In the genomic region with DNA sequence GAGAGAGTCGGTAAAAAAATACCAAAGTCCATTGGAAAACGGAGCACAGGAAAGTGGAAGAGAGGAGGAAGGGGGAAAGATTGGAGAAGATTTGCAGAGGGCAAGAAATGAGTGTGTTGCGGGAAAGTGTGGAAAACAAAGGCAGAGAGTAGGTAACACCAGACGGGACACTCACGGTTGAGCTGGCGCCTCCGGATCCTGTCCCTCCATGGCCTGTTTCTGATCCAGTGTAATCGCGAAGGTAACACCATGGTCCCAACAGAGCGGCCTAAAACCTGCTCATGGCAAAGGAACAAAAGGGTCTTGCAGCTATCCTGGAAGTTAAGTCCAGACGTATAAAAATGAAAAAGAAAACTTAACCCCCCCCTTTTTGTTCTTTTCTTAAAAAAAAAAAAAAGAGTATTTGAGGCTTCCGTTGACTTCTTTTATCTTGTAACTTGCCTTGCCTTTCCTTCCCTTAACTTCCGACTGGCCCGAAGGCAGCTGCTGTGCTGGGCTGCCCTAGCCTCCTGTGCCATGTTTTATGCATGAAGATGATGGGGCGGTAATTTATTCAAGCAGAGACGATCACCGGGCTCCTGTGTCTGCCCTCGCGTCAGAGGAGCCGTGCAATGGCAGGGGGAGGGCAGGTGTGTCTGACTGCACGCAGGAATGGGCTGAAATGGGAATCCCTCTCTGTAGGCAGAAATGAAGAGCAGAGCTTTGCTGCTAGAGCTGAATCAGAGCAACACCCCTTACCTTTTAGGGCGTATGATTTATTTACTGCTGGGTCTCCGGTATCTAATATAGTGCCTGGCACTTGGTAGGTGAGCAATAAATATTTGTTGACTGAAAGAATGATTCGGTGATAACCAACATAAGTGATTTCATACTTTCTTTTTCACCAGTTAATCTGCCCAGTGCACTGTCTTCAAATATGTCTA, we compare ENCODE assay signal across 9 cellular contexts.
DNase-seq lines count a peak whose midpoint lies in the region; ATAC-seq and TF ChIP-seq lines count a peak whose summit lies in the region.
"Had no signal": no experiment of that assay in that cellular context is flagged by ENCODE, and none has a peak within 500 bp of the region (broad histone marks: within the 10 kb centered on the region; RNA-seq: fewer than 3 reads in every experiment).

No MANE protein-coding gene starts in this region.

- no peak for TF ChIP-seq CTCF in CD4-positive, alpha-beta T cell (IDR thresholded peaks at IDR 0.05)
- TF ChIP-seq CTCF in GM23338 (conservative IDR thresholded peaks at IDR 0.05; ENCODE audit: low read depth in 2 of 2) (no peak), upper lobe of left lung (IDR thresholded peaks at IDR 0.05) (no peak)

- H4K20me1 ChIP-seq in GM23338 (replicated peaks; ENCODE audit: insufficient read depth) = no peaks in the 10 kb centered on the region

- WGBS in upper lobe of left lung, 2 donors = 67 to 68% methylated on average over 24 of the region's 24 CpGs

- TF ChIP-seq POLR2A in upper lobe of left lung (IDR thresholded peaks at IDR 0.05) = no peak

- no peak overlapping the region for H3K4me2 ChIP-seq in GM23338

- peak overlapping the region; percentile 96 for H3K27ac Mint-ChIP-seq in CD4-positive, alpha-beta T cell
- H3K27ac Mint-ChIP-seq in GM23338 (no peak overlapping the region), T-helper 17 cell (peak overlapping the region; percentile 100)
- peak overlapping the region; percentile 95 to 99 for H3K27ac Mint-ChIP-seq in effector memory CD8-positive, alpha-beta T cell

- no peaks in the 10 kb centered on the region for H3K4me1 ChIP-seq in GM23338 (ENCODE audit: insufficient read depth)
- H3K4me1 ChIP-seq in upper lobe of left lung = peaks cover 0 to 3% (median 0%) of the 10 kb centered on the region in 4 donors

- H3K27me3 ChIP-seq in CD4-positive, alpha-beta T cell (ENCODE audit: control insufficient read depth, insufficient read depth, low read length) = no peaks in the 10 kb centered on the region
- no peaks in the 10 kb centered on the region for H3K27me3 ChIP-seq in GM23338 (ENCODE audit: insufficient read depth)
- H3K27me3 ChIP-seq in upper lobe of left lung = no peaks in the 10 kb centered on the region

- CTCF ChIA-PET in CD4-positive, alpha-beta T cell (lab: Charles Lee) = interaction anchor here (0.7 to 3.8 kb wide), 11 partner anchors 11 to 235 kb away, joined by 3 to 34 read pairs (median 5); no protein-coding TSS in a partner anchor

- no peak overlapping the region for H3K4me3 ChIP-seq in GM23338
- H3K4me3 ChIP-seq in upper lobe of left lung = peak overlapping the region in 3 of 4 donors; percentile 16 to 27 (median 16)
- H3K4me3 ChIP-seq: lung had no signal

- no peaks in the 10 kb centered on the region; the same call in 1 of the 2 replicates for H3K9me2 ChIP-seq in GM23338 (ENCODE audit: insufficient read depth)

- TF ChIP-seq EP300 in upper lobe of left lung (IDR thresholded peaks at IDR 0.05) = no peak

- peak overlapping the region; percentile 92 for H3K4me3 Mint-ChIP-seq in CD4-positive, alpha-beta T cell
- H3K4me3 Mint-ChIP-seq in GM23338 (no peak overlapping the region), T-helper 17 cell (peak overlapping the region; percentile 100)
- peak overlapping the region; percentile 94 to 100 for H3K4me3 Mint-ChIP-seq in effector memory CD8-positive, alpha-beta T cell

- peaks cover 56% of the 10 kb centered on the region for H3K4me1 Mint-ChIP-seq in CD4-positive, alpha-beta T cell (ENCODE audit: low read depth)
- peaks cover 12% of the 10 kb centered on the region for H3K4me1 Mint-ChIP-seq in GM23338
- peaks cover 67% of the 10 kb centered on the region for H3K4me1 Mint-ChIP-seq in T-helper 17 cell
- peaks cover 43 to 56% of the 10 kb centered on the region in 2 donors for H3K4me1 Mint-ChIP-seq in effector memory CD8-positive, alpha-beta T cell (ENCODE audit: low read depth in 2 of 2)

- no peaks in the 10 kb centered on the region for H3F3A ChIP-seq in GM23338 (replicated peaks; ENCODE audit: low read depth)

- H3K36me3 ChIP-seq in GM23338 (ENCODE audit: insufficient read depth) (no peaks in the 10 kb centered on the region), upper lobe of left lung (no peaks in the 10 kb centered on the region)

- POLR2A ChIA-PET in CD4-positive, alpha-beta T cell (lab: Charles Lee) = interaction anchor here (0.6 to 3.3 kb wide), 17 partner anchors 9 to 185 kb away, joined by 3 to 53 read pairs (median 4); partner anchors contain the start of gene RIPOR2

- peak in 9 of 10 experiments; percentile 27 to 59 (median 49) for DNase-seq in CD4-positive, alpha-beta T cell
- DNase-seq in GM23338 (ENCODE audit: low spot score) (peak; percentile 38), T-helper 17 cell (peak; percentile 34 to 58 (median 41)), upper lobe of left lung (peak; percentile 12 to 25), foreskin melanocyte (no peak), globus pallidus (ENCODE audit: low spot score) (no peak), NCI-H446 (lab: John Stamatoyannopoulos, UW) (no peak)
- peak; percentile 31 to 46 (median 36) for DNase-seq in effector memory CD8-positive, alpha-beta T cell

- ATAC-seq in CD4-positive, alpha-beta T cell (ENCODE audit: poor library complexity) = peak; percentile 73
- ATAC-seq in GM23338 (peak; percentile 71), T-helper 17 cell (peak; percentile 71), upper lobe of left lung (ENCODE audit: low FRiP score in 2 of 2) (no peak)
- ATAC-seq in effector memory CD8-positive, alpha-beta T cell (replicated peaks) = peak; percentile 67

- peak overlapping the region; percentile 64 for H2AFZ ChIP-seq in GM23338

- H3K79me2 ChIP-seq in GM23338 (replicated peaks; ENCODE audit: insufficient read depth) = no peaks in the 10 kb centered on the region

- no peaks in the 10 kb centered on the region for H3K9me3 ChIP-seq in CD4-positive, alpha-beta T cell (ENCODE audit: control insufficient read depth, low read length)
- H3K9me3 ChIP-seq in T-helper 17 cell (ENCODE audit: control insufficient read depth, low read length, poor library complexity, severe bottlenecking) = no peaks in the 10 kb centered on the region
- H3K9me3 ChIP-seq in upper lobe of left lung = no peaks in the 10 kb centered on the region

- intact Hi-C loops in CD4-positive, alpha-beta T cell (cut with DNase I, micrococcal nuclease) = loop anchor here (1.0 to 2.0 kb wide), 4 partner anchors 8 to 29 kb away; no protein-coding TSS in a partner anchor

- H3K27ac ChIP-seq in CD4-positive, alpha-beta T cell (ENCODE audit: low read depth, low read length) = peak overlapping the region; percentile 83
- no peak overlapping the region for H3K27ac ChIP-seq in GM23338 (ENCODE audit: low read depth)
- H3K27ac ChIP-seq in upper lobe of left lung = peak overlapping the region in 3 of 4 donors; percentile 5 to 56 (median 49)

- H3K27me3 Mint-ChIP-seq in CD4-positive, alpha-beta T cell = no peaks in the 10 kb centered on the region
- H3K27me3 Mint-ChIP-seq in GM23338 (ENCODE audit: insufficient read depth, low read depth, poor library complexity) (peaks cover 1% of the 10 kb centered on the region), T-helper 17 cell (no peaks in the 10 kb centered on the region)
- H3K27me3 Mint-ChIP-seq in effector memory CD8-positive, alpha-beta T cell = no peaks in the 10 kb centered on the region

- no peaks in the 10 kb centered on the region for H3K9me3 Mint-ChIP-seq in CD4-positive, alpha-beta T cell
- H3K9me3 Mint-ChIP-seq in GM23338 = no peaks in the 10 kb centered on the region; the same call in 2 of the 3 replicates
- H3K9me3 Mint-ChIP-seq in effector memory CD8-positive, alpha-beta T cell = no peaks in the 10 kb centered on the region

- H3K36me3 Mint-ChIP-seq in CD4-positive, alpha-beta T cell (ENCODE audit: low read depth) = peaks cover 3% of the 10 kb centered on the region
- H3K36me3 Mint-ChIP-seq in GM23338 (ENCODE audit: low read depth) (no peaks in the 10 kb centered on the region), T-helper 17 cell (ENCODE audit: low read depth) (peaks cover 6% of the 10 kb centered on the region)
- peaks cover 24% of the 10 kb centered on the region for H3K36me3 Mint-ChIP-seq in effector memory CD8-positive, alpha-beta T cell (ENCODE audit: insufficient read depth)

TF ChIP-seq in GM23338, 12 proteins besides CTCF, POLR2A, EP300 and RAD21:
- no peak for TF ChIP-seq ZNF114 (CRISPR knock-in tag; IDR thresholded peaks at IDR 0.05)
- no peak for TF ChIP-seq EZH2 (IDR thresholded peaks at IDR 0.05; ENCODE audit: low read depth, unreplicated experiment)
- no peak for TF ChIP-seq ZNF331 (CRISPR knock-in tag; IDR thresholded peaks at IDR 0.05; ENCODE audit: low read depth)
- TF ChIP-seq, protein P1, sequence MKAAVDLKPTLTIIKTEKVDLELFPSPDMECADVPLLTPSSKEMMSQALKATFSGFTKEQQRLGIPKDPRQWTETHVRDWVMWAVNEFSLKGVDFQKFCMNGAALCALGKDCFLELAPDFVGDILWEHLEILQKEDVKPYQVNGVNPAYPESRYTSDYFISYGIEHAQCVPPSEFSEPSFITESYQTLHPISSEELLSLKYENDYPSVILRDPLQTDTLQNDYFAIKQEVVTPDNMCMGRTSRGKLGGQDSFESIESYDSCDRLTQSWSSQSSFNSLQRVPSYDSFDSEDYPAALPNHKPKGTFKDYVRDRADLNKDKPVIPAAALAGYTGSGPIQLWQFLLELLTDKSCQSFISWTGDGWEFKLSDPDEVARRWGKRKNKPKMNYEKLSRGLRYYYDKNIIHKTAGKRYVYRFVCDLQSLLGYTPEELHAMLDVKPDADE (IDR thresholded peaks at IDR 0.05) = no peak
- TF ChIP-seq NANOG (IDR thresholded peaks at IDR 0.05; ENCODE audit: borderline replicate concordance) = no peak
- TF ChIP-seq EZH2phosphoT487 (IDR thresholded peaks at IDR 0.05; ENCODE audit: unreplicated experiment) = no peak

Comparison
In these comparisons a context has a peak if more than half of its experiments do, and no peak if none do; other contexts are left out.
1. ATAC-seq: peak in CD4-positive, alpha-beta T cell (single experiment), GM23338 (single experiment), T-helper 17 cell (single experiment) and effector memory CD8-positive, alpha-beta T cell (single experiment); none in upper lobe of left lung (0 of 2).
2. DNase-seq: peak in CD4-positive, alpha-beta T cell (9 of 10), GM23338 (single experiment), T-helper 17 cell (3 of 3), effector memory CD8-positive, alpha-beta T cell (3 of 3) and upper lobe of left lung (2 of 2); none in foreskin melanocyte (single experiment), globus pallidus (single experiment) and NCI-H446 (0 of 2).